ENCODE assay signal across 8 cellular contexts in genomic region chr10:119541459-119542356, GRCh38. TPM values are rescaled to one million over a fixed set of nuclear protein-coding genes. Genes with fewer than 3 reads are reported as not detected.
DNase-seq lines count a peak whose midpoint lies in the region; ATAC-seq and TF ChIP-seq lines count a peak whose summit lies in the region.

No MANE protein-coding gene starts in this region.

- H3K36me3 ChIP-seq in Caco-2 (ENCODE audit: control insufficient read depth, insufficient read depth, low read length): no peaks in the 10 kb centered on the region
- H3K36me3 ChIP-seq in osteoblast (ENCODE audit: insufficient read depth, low read length): no peaks in the 10 kb centered on the region
- H3K36me3 ChIP-seq in upper lobe of right lung: no peaks in the 10 kb centered on the region

- CTCF ChIA-PET in Caco-2 (lab: Charles Lee): interaction anchor here (0.6 to 2.7 kb wide), 6 partner anchors 8 to 397 kb away, joined by 3 to 15 read pairs (median 4); no protein-coding TSS in a partner anchor
- CTCF ChIA-PET in activated CD4-positive, alpha-beta memory T cell treated with anti-CD3 and anti-CD28 coated beads for 36 hours (lab: Charles Lee): interaction anchor here (1.2 to 2.8 kb wide), 8 partner anchors 24 to 342 kb away, joined by 5 to 26 read pairs (median 10); partner anchors contain the start of gene GRK5

- H3K4me3 Mint-ChIP-seq in Caco-2 (ENCODE audit: unreplicated experiment): peak overlapping the region; percentile 87
- peak overlapping the region; percentile 79 for H3K4me3 Mint-ChIP-seq in activated CD4-positive, alpha-beta memory T cell treated with anti-CD3 and anti-CD28 coated beads for 36 hours

- H3K9me3 Mint-ChIP-seq in Caco-2 (ENCODE audit: unreplicated experiment): no peaks in the 10 kb centered on the region
- H3K9me3 Mint-ChIP-seq in activated CD4-positive, alpha-beta memory T cell treated with anti-CD3 and anti-CD28 coated beads for 36 hours: no peaks in the 10 kb centered on the region

- no peaks in the 10 kb centered on the region for H3K27me3 ChIP-seq in Caco-2 (replicated peaks; ENCODE audit: control insufficient read depth, insufficient read depth, low read length)
- H3K27me3 ChIP-seq in osteoblast (ENCODE audit: insufficient read depth, low read length): no peaks in the 10 kb centered on the region
- H3K27me3 ChIP-seq in upper lobe of right lung: no peaks in the 10 kb centered on the region

- peaks cover 8% of the 10 kb centered on the region for H3K36me3 Mint-ChIP-seq in Caco-2 (ENCODE audit: insufficient read depth, unreplicated experiment)
- peaks cover 8% of the 10 kb centered on the region for H3K36me3 Mint-ChIP-seq in activated CD4-positive, alpha-beta memory T cell treated with anti-CD3 and anti-CD28 coated beads for 36 hours

- BruUV-seq in Caco-2 (replicated peaks; lab: Mats Ljungman, UMichigan): no TSS peak

- H3K27ac ChIP-seq in osteoblast (ENCODE audit: low read depth, low read length) (no peak overlapping the region), upper lobe of right lung (peak overlapping the region; percentile 55)

- peaks cover 48% of the 10 kb centered on the region for H3K79me2 ChIP-seq in osteoblast (ENCODE audit: insufficient read depth, low read length)

- H2AFZ ChIP-seq in osteoblast (ENCODE audit: low read length): peak overlapping the region; percentile 74

- H3K27ac Mint-ChIP-seq in Caco-2 (ENCODE audit: unreplicated experiment): no peak overlapping the region
- peak overlapping the region; percentile 85 for H3K27ac Mint-ChIP-seq in activated CD4-positive, alpha-beta memory T cell treated with anti-CD3 and anti-CD28 coated beads for 36 hours

- ATAC-seq in HG03039 (IDR thresholded peaks at IDR 0.05; ENCODE audit: unreplicated experiment): peak; percentile 14
- ATAC-seq in upper lobe of right lung: peak; percentile 33
- ATAC-seq in GM21576 (IDR thresholded peaks at IDR 0.05; ENCODE audit: unreplicated experiment): no peak

- intact Hi-C loops in Caco-2 (cut with micrococcal nuclease; ENCODE audit: unreplicated experiment): no loop called here
- intact Hi-C loops in activated CD4-positive, alpha-beta memory T cell treated with anti-CD3 and anti-CD28 coated beads for 36 hours (cut with micrococcal nuclease): loop anchor here (1.0 to 5.0 kb wide), 11 partner anchors 25 to 789 kb away; partner anchors contain the start of genes CACUL1, INPP5F and PRDX3
- intact Hi-C loops in upper lobe of right lung (cut with DNase I): loop anchor here (10.0 kb wide), 1 partner anchor 347 kb away; no protein-coding TSS in a partner anchor

- H3K4me3 ChIP-seq in Caco-2 (ENCODE audit: low read depth, low read length) (peak overlapping the region; percentile 72), osteoblast (ENCODE audit: insufficient read depth, low read length) (peak overlapping the region; percentile 84), upper lobe of right lung (peak overlapping the region; percentile 63)

- POLR2A ChIA-PET in Caco-2 (lab: Charles Lee): interaction anchor here (0.6 to 0.7 kb wide), 5 partner anchors 12 to 190 kb away, joined by 3 to 6 read pairs (median 3); no protein-coding TSS in a partner anchor
- POLR2A ChIA-PET in activated CD4-positive, alpha-beta memory T cell treated with anti-CD3 and anti-CD28 coated beads for 36 hours (lab: Charles Lee): interaction anchor here (0.9 to 2.9 kb wide), 13 partner anchors 14 to 787 kb away, joined by 3 to 20 read pairs (median 4); partner anchors contain the start of genes BAG3, CACUL1, GRK5 and INPP5F

- TF ChIP-seq CTCF in Caco-2 (IDR thresholded peaks at IDR 0.05; ENCODE audit: insufficient read depth in 1 of 2, low read depth in 1 of 2, low read length in 1 of 2, severe bottlenecking in 1 of 2, unreplicated experiment in 1 of 2) (no peak), osteoblast (IDR thresholded peaks at IDR 0.05; ENCODE audit: extremely low read depth, low read depth, low read length) (no peak), upper lobe of right lung (IDR thresholded peaks at IDR 0.05) (no peak)

- peaks cover 5% of the 10 kb centered on the region; the same call in 1 of the 2 replicates for H3K4me1 ChIP-seq in Caco-2
- peaks cover 25% of the 10 kb centered on the region for H3K4me1 ChIP-seq in osteoblast (ENCODE audit: insufficient read depth, low read length)
- H3K4me1 ChIP-seq in upper lobe of right lung: peaks cover 4% of the 10 kb centered on the region

- H3K4me1 Mint-ChIP-seq in Caco-2 (ENCODE audit: low read depth, unreplicated experiment): peaks cover 14% of the 10 kb centered on the region
- H3K4me1 Mint-ChIP-seq in activated CD4-positive, alpha-beta memory T cell treated with anti-CD3 and anti-CD28 coated beads for 36 hours (ENCODE audit: low read depth): peaks cover 47% of the 10 kb centered on the region

- H3K27me3 Mint-ChIP-seq in Caco-2 (ENCODE audit: insufficient read depth, unreplicated experiment): no peaks in the 10 kb centered on the region
- no peaks in the 10 kb centered on the region for H3K27me3 Mint-ChIP-seq in activated CD4-positive, alpha-beta memory T cell treated with anti-CD3 and anti-CD28 coated beads for 36 hours

- no peak for TF ChIP-seq POLR2A in erythroblast (IDR thresholded peaks at IDR 0.05; ENCODE audit: low read length)

- peaks cover 26% of the 10 kb centered on the region for H4K20me1 ChIP-seq in osteoblast (ENCODE audit: insufficient read depth, low read length)

- peak overlapping the region; percentile 88 for H3K4me2 ChIP-seq in osteoblast (ENCODE audit: insufficient read depth, low read length)

- DNase-seq in Caco-2 (peak in 1 of 2 experiments; percentile 3), erythroblast (lab: John Stamatoyannopoulos, UW) (peak; percentile 58 to 74), osteoblast (ENCODE audit: insufficient read length, low spot score, missing footprints) (peak; percentile 32), upper lobe of right lung (peak; percentile 83), NAMALWA (ENCODE audit: low spot score) (no peak)
- peak; percentile 77 for DNase-seq in activated CD4-positive, alpha-beta memory T cell treated with anti-CD3 and anti-CD28 coated beads for 36 hours

- H3K9me3 ChIP-seq in Caco-2 (no peaks in the 10 kb centered on the region), osteoblast (ENCODE audit: low read depth, low read length) (no peaks in the 10 kb centered on the region), upper lobe of right lung (no peaks in the 10 kb centered on the region)

RNA-seq across cellular contexts. Expression of gene RGS10, which starts 0.8 kb away (rescaled TPM):
- total RNA-seq in Caco-2 (2022) (22.6 and 23.2 TPM in 2 replicates), osteoblast (24.5 and 29.3 TPM in 2 replicates), upper lobe of right lung (31.0 TPM)
- 100 to 1,000 TPM; 158 to 173 TPM for total RNA-seq in activated CD4-positive, alpha-beta memory T cell treated with anti-CD3 and anti-CD28 coated beads for 36 hours

RNA-seq across cellular contexts. Expression of gene TIAL1, which starts 55.1 kb away (rescaled TPM):
- total RNA-seq in Caco-2 (2022): 162 and 174 TPM in 2 replicates
- total RNA-seq in activated CD4-positive, alpha-beta memory T cell treated with anti-CD3 and anti-CD28 coated beads for 36 hours: 100 to 1,000 TPM; 177 TPM
- 53.6 TPM in 2 replicates for total RNA-seq in osteoblast
- total RNA-seq in upper lobe of right lung: 104 TPM
